ENCODE assay signal across 1 cellular context in the genomic region with DNA sequence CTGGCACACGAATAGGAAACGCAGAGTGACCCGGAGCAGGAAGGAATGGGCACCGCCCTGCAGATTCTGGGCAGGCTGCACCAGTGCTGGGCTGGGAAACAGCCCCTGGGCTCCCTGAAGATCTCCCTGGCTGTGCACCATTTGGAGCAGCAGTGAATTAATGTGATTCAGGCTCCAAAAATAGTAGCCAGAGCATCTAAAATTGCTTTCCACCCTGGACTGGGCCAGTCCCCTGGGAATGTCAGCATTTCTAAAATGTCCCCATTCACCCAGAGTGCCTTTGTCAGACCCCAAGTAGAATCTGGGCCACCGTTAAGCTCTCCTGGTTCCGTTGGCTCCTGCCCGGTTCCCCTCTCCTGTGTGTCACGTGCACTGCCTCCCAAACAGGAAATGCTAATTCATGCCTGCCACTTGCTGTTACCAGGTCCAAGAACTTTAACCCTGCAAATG.
TF ChIP-seq lines count a peak whose summit lies in the region.

No MANE protein-coding gene starts in this region.

TF ChIP-seq in GM23338, 12 proteins besides CTCF, POLR2A, EP300 and RAD21 (continued from another document):
- TF ChIP-seq ZNF462 (CRISPR knock-in tag; IDR thresholded peaks at IDR 0.05) (no peak), POLR2AphosphoS5 (IDR thresholded peaks at IDR 0.05; ENCODE audit: low read depth) (no peak), CREB1 (CRISPR knock-in tag; IDR thresholded peaks at IDR 0.05; ENCODE audit: low read depth) (no peak)
- TF ChIP-seq, protein P1, sequence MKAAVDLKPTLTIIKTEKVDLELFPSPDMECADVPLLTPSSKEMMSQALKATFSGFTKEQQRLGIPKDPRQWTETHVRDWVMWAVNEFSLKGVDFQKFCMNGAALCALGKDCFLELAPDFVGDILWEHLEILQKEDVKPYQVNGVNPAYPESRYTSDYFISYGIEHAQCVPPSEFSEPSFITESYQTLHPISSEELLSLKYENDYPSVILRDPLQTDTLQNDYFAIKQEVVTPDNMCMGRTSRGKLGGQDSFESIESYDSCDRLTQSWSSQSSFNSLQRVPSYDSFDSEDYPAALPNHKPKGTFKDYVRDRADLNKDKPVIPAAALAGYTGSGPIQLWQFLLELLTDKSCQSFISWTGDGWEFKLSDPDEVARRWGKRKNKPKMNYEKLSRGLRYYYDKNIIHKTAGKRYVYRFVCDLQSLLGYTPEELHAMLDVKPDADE (IDR thresholded peaks at IDR 0.05) = no peak
